In the genomic region with DNA sequence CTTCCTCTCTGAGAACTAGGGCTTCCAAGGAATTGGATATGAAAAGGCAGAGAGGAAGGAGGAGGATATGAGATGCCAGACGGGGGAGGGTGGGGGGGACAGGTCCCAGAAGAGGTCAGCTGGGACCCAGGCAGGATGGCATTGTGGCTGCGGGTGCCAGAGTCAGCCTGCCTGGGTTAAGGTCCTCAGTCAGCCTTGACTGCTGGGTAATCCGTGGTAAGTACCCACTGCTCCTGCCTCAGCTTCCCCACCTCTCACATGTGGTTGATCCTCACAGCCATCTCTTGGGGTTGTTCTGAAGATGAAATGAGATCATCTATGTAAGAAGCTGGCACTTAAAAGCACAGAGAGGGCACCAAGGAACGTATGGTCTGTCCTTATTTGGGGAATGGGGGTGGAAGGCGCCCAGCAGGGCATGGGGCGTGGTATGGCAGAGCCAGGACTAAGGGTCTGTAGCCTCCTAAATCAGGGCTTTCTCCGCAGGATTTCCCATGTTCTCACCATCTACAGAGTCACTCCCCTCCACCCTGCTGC, we compare ENCODE assay signal across 2 cellular contexts.
TF ChIP-seq lines count a peak whose summit lies in the region.

No MANE protein-coding gene starts in this region.

TF ChIP-seq in A549, 52 proteins besides CTCF, POLR2A, EP300 and RAD21 (continues in another document):
- TF ChIP-seq, protein P1, sequence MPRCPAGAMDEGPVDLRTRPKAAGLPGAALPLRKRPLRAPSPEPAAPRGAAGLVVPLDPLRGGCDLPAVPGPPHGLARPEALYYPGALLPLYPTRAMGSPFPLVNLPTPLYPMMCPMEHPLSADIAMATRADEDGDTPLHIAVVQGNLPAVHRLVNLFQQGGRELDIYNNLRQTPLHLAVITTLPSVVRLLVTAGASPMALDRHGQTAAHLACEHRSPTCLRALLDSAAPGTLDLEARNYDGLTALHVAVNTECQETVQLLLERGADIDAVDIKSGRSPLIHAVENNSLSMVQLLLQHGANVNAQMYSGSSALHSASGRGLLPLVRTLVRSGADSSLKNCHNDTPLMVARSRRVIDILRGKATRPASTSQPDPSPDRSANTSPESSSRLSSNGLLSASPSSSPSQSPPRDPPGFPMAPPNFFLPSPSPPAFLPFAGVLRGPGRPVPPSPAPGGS (IDR thresholded peaks at IDR 0.05): no peak
- TF ChIP-seq ZSCAN20 (CRISPR knock-in tag; IDR thresholded peaks at IDR 0.05): no peak
- TF ChIP-seq, protein P2, sequence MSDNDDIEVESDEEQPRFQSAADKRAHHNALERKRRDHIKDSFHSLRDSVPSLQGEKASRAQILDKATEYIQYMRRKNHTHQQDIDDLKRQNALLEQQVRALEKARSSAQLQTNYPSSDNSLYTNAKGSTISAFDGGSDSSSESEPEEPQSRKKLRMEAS (IDR thresholded peaks at IDR 0.05): no peak
- no peak for TF ChIP-seq MAFK (IDR thresholded peaks at IDR 0.05; ENCODE audit: partially characterized antibody)
- TF ChIP-seq, protein P3, sequence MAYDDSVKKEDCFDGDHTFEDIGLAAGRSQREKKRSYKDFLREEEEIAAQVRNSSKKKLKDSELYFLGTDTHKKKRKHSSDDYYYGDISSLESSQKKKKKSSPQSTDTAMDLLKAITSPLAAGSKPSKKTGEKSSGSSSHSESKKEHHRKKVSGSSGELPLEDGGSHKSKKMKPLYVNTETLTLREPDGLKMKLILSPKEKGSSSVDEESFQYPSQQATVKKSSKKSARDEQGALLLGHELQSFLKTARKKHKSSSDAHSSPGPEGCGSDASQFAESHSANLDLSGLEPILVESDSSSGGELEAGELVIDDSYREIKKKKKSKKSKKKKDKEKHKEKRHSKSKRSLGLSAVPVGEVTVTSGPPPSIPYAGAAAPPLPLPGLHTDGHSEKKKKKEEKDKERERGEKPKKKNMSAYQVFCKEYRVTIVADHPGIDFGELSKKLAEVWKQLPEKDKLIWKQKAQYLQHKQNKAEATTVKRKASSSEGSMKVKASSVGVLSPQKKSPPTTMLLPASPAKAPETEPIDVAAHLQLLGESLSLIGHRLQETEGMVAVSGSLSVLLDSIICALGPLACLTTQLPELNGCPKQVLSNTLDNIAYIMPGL (CRISPR knock-in tag; IDR thresholded peaks at IDR 0.05; ENCODE audit: borderline replicate concordance): 0 out of 2 replicates have a peak, but pooled peaks have one; percentile 47
- TF ChIP-seq CBX2 (IDR thresholded peaks at IDR 0.05; ENCODE audit: borderline replicate concordance, low read depth): no peak
- no peak for TF ChIP-seq RNF2 (IDR thresholded peaks at IDR 0.05; ENCODE audit: borderline replicate concordance, low read depth)
- no peak for TF ChIP-seq CHD4 (IDR thresholded peaks at IDR 0.05; ENCODE audit: borderline replicate concordance)
- no peak for TF ChIP-seq HOXA7 (CRISPR knock-in tag; IDR thresholded peaks at IDR 0.05)
- no peak for TF ChIP-seq BHLHE40 (IDR thresholded peaks at IDR 0.05; ENCODE audit: low read depth, low read length)
- no peak for TF ChIP-seq ESRRA (IDR thresholded peaks at IDR 0.05; ENCODE audit: borderline replicate concordance, low read length)
- TF ChIP-seq HDAC2 (IDR thresholded peaks at IDR 0.05): no peak
- no peak for TF ChIP-seq FOSL2 (IDR thresholded peaks at IDR 0.05)
- TF ChIP-seq FOSL2 (CRISPR knock-in tag; IDR thresholded peaks at IDR 0.05): peak; percentile 17; the same call in 1 of the 2 replicates
- TF ChIP-seq, protein P4, sequence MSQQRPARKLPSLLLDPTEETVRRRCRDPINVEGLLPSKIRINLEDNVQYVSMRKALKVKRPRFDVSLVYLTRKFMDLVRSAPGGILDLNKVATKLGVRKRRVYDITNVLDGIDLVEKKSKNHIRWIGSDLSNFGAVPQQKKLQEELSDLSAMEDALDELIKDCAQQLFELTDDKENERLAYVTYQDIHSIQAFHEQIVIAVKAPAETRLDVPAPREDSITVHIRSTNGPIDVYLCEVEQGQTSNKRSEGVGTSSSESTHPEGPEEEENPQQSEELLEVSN (IDR thresholded peaks at IDR 0.05; ENCODE audit: borderline replicate concordance, low read depth): no peak
- no peak for TF ChIP-seq FOXS1 (CRISPR knock-in tag; IDR thresholded peaks at IDR 0.05)
- TF ChIP-seq SREBF2 (IDR thresholded peaks at IDR 0.05): no peak
- TF ChIP-seq, protein P5, sequence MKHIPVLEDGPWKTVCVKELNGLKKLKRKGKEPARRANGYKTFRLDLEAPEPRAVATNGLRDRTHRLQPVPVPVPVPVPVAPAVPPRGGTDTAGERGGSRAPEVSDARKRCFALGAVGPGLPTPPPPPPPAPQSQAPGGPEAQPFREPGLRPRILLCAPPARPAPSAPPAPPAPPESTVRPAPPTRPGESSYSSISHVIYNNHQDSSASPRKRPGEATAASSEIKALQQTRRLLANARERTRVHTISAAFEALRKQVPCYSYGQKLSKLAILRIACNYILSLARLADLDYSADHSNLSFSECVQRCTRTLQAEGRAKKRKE (CRISPR knock-in tag; IDR thresholded peaks at IDR 0.05; ENCODE audit: low read depth): no peak
- TF ChIP-seq HOXB13 (CRISPR knock-in tag; IDR thresholded peaks at IDR 0.05; ENCODE audit: low read depth): peak; percentile 91
- TF ChIP-seq EHF (CRISPR knock-in tag; IDR thresholded peaks at IDR 0.05): peak; percentile 86
- TF ChIP-seq, protein P6, sequence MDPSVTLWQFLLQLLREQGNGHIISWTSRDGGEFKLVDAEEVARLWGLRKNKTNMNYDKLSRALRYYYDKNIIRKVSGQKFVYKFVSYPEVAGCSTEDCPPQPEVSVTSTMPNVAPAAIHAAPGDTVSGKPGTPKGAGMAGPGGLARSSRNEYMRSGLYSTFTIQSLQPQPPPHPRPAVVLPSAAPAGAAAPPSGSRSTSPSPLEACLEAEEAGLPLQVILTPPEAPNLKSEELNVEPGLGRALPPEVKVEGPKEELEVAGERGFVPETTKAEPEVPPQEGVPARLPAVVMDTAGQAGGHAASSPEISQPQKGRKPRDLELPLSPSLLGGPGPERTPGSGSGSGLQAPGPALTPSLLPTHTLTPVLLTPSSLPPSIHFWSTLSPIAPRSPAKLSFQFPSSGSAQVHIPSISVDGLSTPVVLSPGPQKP (IDR thresholded peaks at IDR 0.05; ENCODE audit: low read depth, low read length): no peak
- TF ChIP-seq FOSB (CRISPR knock-in tag; IDR thresholded peaks at IDR 0.05): no peak; the same call in 1 of the 2 replicates
- TF ChIP-seq POLR2AphosphoS2 (conservative IDR thresholded peaks at IDR 0.05; ENCODE audit: low read length): no peak
- peak; percentile 76; the same call in 1 of the 2 replicates for TF ChIP-seq HOXB5 (CRISPR knock-in tag; IDR thresholded peaks at IDR 0.05)
- TF ChIP-seq KDM5A (IDR thresholded peaks at IDR 0.05): no peak
- no peak for TF ChIP-seq NPAS2 (CRISPR knock-in tag; IDR thresholded peaks at IDR 0.05; ENCODE audit: borderline replicate concordance)
- TF ChIP-seq CEBPB (IDR thresholded peaks at IDR 0.05): no peak
- TF ChIP-seq MAZ (IDR thresholded peaks at IDR 0.05; ENCODE audit: borderline replicate concordance, low read depth, low read length): no peak
- no peak for TF ChIP-seq ZFP36 (IDR thresholded peaks at IDR 0.05; ENCODE audit: borderline replicate concordance, partially characterized antibody)
- TF ChIP-seq, protein P7, sequence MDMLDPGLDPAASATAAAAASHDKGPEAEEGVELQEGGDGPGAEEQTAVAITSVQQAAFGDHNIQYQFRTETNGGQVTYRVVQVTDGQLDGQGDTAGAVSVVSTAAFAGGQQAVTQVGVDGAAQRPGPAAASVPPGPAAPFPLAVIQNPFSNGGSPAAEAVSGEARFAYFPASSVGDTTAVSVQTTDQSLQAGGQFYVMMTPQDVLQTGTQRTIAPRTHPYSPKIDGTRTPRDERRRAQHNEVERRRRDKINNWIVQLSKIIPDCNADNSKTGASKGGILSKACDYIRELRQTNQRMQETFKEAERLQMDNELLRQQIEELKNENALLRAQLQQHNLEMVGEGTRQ (IDR thresholded peaks at IDR 0.05): no peak

TF ChIP-seq in GM23338, 12 proteins besides CTCF, POLR2A, EP300 and RAD21:
- TF ChIP-seq POLR2AphosphoS5 (IDR thresholded peaks at IDR 0.05; ENCODE audit: low read depth) (no peak), ZNF114 (CRISPR knock-in tag; IDR thresholded peaks at IDR 0.05) (no peak), STAT1 (IDR thresholded peaks at IDR 0.05; ENCODE audit: unreplicated experiment) (no peak), ZNF331 (CRISPR knock-in tag; IDR thresholded peaks at IDR 0.05; ENCODE audit: low read depth) (no peak), NANOG (IDR thresholded peaks at IDR 0.05; ENCODE audit: borderline replicate concordance) (no peak), EZH2phosphoT487 (IDR thresholded peaks at IDR 0.05; ENCODE audit: unreplicated experiment) (no peak), CREB1 (CRISPR knock-in tag; IDR thresholded peaks at IDR 0.05; ENCODE audit: low read depth) (no peak), JUNB (IDR thresholded peaks at IDR 0.05; ENCODE audit: unreplicated experiment) (no peak), EZH2 (IDR thresholded peaks at IDR 0.05; ENCODE audit: low read depth, unreplicated experiment) (no peak)
- TF ChIP-seq, protein P8, sequence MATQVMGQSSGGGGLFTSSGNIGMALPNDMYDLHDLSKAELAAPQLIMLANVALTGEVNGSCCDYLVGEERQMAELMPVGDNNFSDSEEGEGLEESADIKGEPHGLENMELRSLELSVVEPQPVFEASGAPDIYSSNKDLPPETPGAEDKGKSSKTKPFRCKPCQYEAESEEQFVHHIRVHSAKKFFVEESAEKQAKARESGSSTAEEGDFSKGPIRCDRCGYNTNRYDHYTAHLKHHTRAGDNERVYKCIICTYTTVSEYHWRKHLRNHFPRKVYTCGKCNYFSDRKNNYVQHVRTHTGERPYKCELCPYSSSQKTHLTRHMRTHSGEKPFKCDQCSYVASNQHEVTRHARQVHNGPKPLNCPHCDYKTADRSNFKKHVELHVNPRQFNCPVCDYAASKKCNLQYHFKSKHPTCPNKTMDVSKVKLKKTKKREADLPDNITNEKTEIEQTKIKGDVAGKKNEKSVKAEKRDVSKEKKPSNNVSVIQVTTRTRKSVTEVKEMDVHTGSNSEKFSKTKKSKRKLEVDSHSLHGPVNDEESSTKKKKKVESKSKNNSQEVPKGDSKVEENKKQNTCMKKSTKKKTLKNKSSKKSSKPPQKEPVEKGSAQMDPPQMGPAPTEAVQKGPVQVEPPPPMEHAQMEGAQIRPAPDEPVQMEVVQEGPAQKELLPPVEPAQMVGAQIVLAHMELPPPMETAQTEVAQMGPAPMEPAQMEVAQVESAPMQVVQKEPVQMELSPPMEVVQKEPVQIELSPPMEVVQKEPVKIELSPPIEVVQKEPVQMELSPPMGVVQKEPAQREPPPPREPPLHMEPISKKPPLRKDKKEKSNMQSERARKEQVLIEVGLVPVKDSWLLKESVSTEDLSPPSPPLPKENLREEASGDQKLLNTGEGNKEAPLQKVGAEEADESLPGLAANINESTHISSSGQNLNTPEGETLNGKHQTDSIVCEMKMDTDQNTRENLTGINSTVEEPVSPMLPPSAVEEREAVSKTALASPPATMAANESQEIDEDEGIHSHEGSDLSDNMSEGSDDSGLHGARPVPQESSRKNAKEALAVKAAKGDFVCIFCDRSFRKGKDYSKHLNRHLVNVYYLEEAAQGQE (IDR thresholded peaks at IDR 0.05; ENCODE audit: unreplicated experiment): no peak
- TF ChIP-seq, protein P9, sequence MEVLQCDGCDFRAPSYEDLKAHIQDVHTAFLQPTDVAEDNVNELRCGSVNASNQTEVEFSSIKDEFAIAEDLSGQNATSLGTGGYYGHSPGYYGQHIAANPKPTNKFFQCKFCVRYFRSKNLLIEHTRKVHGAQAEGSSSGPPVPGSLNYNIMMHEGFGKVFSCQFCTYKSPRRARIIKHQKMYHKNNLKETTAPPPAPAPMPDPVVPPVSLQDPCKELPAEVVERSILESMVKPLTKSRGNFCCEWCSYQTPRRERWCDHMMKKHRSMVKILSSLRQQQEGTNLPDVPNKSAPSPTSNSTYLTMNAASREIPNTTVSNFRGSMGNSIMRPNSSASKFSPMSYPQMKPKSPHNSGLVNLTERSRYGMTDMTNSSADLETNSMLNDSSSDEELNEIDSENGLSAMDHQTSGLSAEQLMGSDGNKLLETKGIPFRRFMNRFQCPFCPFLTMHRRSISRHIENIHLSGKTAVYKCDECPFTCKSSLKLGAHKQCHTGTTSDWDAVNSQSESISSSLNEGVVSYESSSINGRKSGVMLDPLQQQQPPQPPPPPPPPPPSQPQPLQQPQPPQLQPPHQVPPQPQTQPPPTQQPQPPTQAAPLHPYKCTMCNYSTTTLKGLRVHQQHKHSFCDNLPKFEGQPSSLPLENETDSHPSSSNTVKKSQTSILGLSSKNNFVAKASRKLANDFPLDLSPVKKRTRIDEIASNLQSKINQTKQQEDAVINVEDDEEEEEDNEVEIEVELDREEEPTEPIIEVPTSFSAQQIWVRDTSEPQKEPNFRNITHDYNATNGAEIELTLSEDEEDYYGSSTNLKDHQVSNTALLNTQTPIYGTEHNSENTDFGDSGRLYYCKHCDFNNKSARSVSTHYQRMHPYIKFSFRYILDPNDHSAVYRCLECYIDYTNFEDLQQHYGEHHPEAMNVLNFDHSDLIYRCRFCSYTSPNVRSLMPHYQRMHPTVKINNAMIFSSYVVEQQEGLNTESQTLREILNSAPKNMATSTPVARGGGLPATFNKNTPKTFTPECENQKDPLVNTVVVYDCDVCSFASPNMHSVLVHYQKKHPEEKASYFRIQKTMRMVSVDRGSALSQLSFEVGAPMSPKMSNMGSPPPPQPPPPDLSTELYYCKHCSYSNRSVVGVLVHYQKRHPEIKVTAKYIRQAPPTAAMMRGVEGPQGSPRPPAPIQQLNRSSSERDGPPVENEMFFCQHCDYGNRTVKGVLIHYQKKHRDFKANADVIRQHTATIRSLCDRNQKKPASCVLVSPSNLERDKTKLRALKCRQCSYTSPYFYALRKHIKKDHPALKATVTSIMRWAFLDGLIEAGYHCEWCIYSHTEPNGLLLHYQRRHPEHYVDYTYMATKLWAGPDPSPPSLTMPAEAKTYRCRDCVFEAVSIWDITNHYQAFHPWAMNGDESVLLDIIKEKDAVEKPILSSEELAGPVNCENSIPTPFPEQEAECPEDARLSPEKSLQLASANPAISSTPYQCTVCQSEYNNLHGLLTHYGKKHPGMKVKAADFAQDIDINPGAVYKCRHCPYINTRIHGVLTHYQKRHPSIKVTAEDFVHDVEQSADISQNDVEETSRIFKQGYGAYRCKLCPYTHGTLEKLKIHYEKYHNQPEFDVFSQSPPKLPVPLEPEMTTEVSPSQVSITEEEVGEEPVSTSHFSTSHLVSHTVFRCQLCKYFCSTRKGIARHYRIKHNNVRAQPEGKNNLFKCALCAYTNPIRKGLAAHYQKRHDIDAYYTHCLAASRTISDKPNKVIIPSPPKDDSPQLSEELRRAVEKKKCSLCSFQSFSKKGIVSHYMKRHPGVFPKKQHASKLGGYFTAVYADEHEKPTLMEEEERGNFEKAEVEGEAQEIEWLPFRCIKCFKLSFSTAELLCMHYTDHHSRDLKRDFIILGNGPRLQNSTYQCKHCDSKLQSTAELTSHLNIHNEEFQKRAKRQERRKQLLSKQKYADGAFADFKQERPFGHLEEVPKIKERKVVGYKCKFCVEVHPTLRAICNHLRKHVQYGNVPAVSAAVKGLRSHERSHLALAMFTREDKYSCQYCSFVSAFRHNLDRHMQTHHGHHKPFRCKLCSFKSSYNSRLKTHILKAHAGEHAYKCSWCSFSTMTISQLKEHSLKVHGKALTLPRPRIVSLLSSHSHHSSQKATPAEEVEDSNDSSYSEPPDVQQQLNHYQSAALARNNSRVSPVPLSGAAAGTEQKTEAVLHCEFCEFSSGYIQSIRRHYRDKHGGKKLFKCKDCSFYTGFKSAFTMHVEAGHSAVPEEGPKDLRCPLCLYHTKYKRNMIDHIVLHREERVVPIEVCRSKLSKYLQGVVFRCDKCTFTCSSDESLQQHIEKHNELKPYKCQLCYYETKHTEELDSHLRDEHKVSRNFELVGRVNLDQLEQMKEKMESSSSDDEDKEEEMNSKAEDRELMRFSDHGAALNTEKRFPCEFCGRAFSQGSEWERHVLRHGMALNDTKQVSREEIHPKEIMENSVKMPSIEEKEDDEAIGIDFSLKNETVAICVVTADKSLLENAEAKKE (CRISPR knock-in tag; IDR thresholded peaks at IDR 0.05): no peak
- TF ChIP-seq, protein P10, sequence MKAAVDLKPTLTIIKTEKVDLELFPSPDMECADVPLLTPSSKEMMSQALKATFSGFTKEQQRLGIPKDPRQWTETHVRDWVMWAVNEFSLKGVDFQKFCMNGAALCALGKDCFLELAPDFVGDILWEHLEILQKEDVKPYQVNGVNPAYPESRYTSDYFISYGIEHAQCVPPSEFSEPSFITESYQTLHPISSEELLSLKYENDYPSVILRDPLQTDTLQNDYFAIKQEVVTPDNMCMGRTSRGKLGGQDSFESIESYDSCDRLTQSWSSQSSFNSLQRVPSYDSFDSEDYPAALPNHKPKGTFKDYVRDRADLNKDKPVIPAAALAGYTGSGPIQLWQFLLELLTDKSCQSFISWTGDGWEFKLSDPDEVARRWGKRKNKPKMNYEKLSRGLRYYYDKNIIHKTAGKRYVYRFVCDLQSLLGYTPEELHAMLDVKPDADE (IDR thresholded peaks at IDR 0.05): no peak
